Comparison of ENCODE assay signal across 16 cellular contexts in the genomic region with DNA sequence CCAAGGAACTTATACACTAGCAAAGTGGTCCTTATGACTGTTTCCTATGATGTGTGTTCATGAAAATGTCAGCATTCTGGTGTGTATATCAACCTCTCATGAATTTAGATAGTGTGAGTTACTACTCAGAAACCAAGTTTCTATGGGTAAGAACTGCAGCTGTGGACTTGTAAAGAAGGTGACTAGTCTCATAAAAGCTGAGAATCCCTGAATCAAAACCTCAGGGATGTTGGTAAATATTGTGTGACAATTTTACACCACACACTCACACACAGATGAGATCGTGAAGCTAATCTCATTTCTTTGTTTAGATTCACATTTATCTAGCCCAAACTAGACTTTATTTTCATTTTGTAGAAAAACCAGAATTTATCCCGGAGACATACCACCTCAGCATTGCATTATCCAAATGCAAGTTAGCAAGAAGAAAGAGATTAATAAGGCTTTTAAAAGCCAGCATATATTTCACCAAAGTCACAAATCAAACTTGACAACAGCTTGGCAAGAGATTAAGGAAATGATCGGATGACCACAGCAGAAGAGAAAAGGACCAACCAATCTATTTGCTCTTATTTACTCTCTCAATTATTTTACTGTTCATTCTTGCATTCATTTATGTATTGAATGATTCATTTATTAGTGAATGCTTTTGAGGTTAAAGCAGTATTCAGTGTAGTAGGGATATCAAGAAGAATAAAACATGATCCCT.
DNase-seq lines count a peak whose midpoint lies in the region; ATAC-seq, FAIRE-seq and TF ChIP-seq lines count a peak whose summit lies in the region.
"Had no signal": no experiment of that assay in that cellular context is flagged by ENCODE, and none has a peak within 500 bp of the region (broad histone marks: within the 10 kb centered on the region; RNA-seq: fewer than 3 reads in every experiment).

No MANE protein-coding gene starts in this region.

- no peaks in the 10 kb centered on the region for H3K9me3 ChIP-seq in HepG2 (ENCODE audit: low read length)
- no peaks in the 10 kb centered on the region for H3K9me3 ChIP-seq in right lobe of liver
- no peaks in the 10 kb centered on the region for H3K9me3 ChIP-seq in PC-3 (ENCODE audit: low read length)
- H3K9me3 ChIP-seq in tibial artery: no peaks in the 10 kb centered on the region
- H3K9me3 ChIP-seq in esophagus muscularis mucosa: no peaks in the 10 kb centered on the region

- no peak overlapping the region for H3K27ac Mint-ChIP-seq in activated CD4-positive, alpha-beta T cell treated with anti-CD3 and anti-CD28 coated beads for 36 hours
- H3K27ac Mint-ChIP-seq in activated CD8-positive, alpha-beta memory T cell treated with anti-CD3 and anti-CD28 coated beads, Interleukin-2, amount 10 ng/mL, durations not matched to agents 7 days and 5 days: no peak overlapping the region
- H3K27ac Mint-ChIP-seq: CD4-positive, alpha-beta T cell had no signal

- H3K27ac ChIP-seq in HepG2 (ENCODE audit: extremely low read length, insufficient read depth, low read length): no peak overlapping the region
- H3K27ac ChIP-seq in right lobe of liver: no peak overlapping the region
- H3K27ac ChIP-seq in PC-3 (ENCODE audit: low read length): peak overlapping the region; percentile 87
- H3K27ac ChIP-seq in tibial artery: no peak overlapping the region
- H3K27ac ChIP-seq in esophagus muscularis mucosa (replicated peaks in 1 of 4): no peak overlapping the region

- TF ChIP-seq RAD21 in HepG2 (CRISPR knock-in tag; IDR thresholded peaks at IDR 0.05): no peak

- H4K20me1 ChIP-seq in HepG2 (ENCODE audit: insufficient read depth, low read length): no peaks in the 10 kb centered on the region
- H4K20me1 ChIP-seq in PC-3 (ENCODE audit: low read length): no peaks in the 10 kb centered on the region

- no peak for TF ChIP-seq CTCF in HepG2 (CRISPR knock-in tag; IDR thresholded peaks at IDR 0.05)
- no peak for TF ChIP-seq CTCF in right lobe of liver (IDR thresholded peaks at IDR 0.05)
- TF ChIP-seq CTCF in PC-3 (conservative IDR thresholded peaks at IDR 0.05; ENCODE audit: low read depth, low read length): no peak
- TF ChIP-seq CTCF in tibial artery (IDR thresholded peaks at IDR 0.05): no peak
- no peak for TF ChIP-seq CTCF in esophagus muscularis mucosa (IDR thresholded peaks at IDR 0.05)

- TF ChIP-seq POLR2A in HepG2 (IDR thresholded peaks at IDR 0.05; ENCODE audit: insufficient read depth in 1 of 2, low read depth in 2 of 2, low read length in 2 of 2) (no peak), right lobe of liver (IDR thresholded peaks at IDR 0.05) (no peak), esophagus muscularis mucosa (IDR thresholded peaks at IDR 0.05; ENCODE audit: low read depth) (no peak)

- no peaks in the 10 kb centered on the region for H3K36me3 Mint-ChIP-seq in activated CD4-positive, alpha-beta T cell treated with anti-CD3 and anti-CD28 coated beads for 36 hours (ENCODE audit: low read depth)
- no peaks in the 10 kb centered on the region for H3K36me3 Mint-ChIP-seq in activated CD8-positive, alpha-beta memory T cell treated with anti-CD3 and anti-CD28 coated beads, Interleukin-2, amount 10 ng/mL, durations not matched to agents 7 days and 5 days

- H3K4me2 ChIP-seq in HepG2 (ENCODE audit: low read depth, low read length): no peak overlapping the region
- peak overlapping the region; percentile 46 for H3K4me2 ChIP-seq in PC-3 (ENCODE audit: low read length)

- no peak overlapping the region for H3K4me3 Mint-ChIP-seq in activated CD4-positive, alpha-beta T cell treated with anti-CD3 and anti-CD28 coated beads for 36 hours
- H3K4me3 Mint-ChIP-seq in activated CD8-positive, alpha-beta memory T cell treated with anti-CD3 and anti-CD28 coated beads, Interleukin-2, amount 10 ng/mL, durations not matched to agents 7 days and 5 days: no peak overlapping the region
- H3K4me3 Mint-ChIP-seq: CD4-positive, alpha-beta T cell had no signal

- POLR2A ChIA-PET in HepG2 (lab: Yijun Ruan, JAX) (no interaction called here), PC-3 (lab: Charles Lee; ENCODE audit: unreplicated experiment) (no interaction called here)
- POLR2A ChIA-PET in activated CD4-positive, alpha-beta T cell treated with anti-CD3 and anti-CD28 coated beads for 36 hours (lab: Charles Lee): no interaction called here

- ATAC-seq in HepG2 (no peak), right lobe of liver (no peak), PC-3 (peak; percentile 49), esophagus mucosa (peak; percentile 33)
- no peak for ATAC-seq in activated CD4-positive, alpha-beta T cell treated with anti-CD3 and anti-CD28 coated beads for 36 hours
- no peak for ATAC-seq in activated CD8-positive, alpha-beta memory T cell treated with anti-CD3 and anti-CD28 coated beads, Interleukin-2, amount 10 ng/mL, durations not matched to agents 7 days and 5 days

- H3K4me1 Mint-ChIP-seq in activated CD4-positive, alpha-beta T cell treated with anti-CD3 and anti-CD28 coated beads for 36 hours: no peaks in the 10 kb centered on the region
- no peaks in the 10 kb centered on the region for H3K4me1 Mint-ChIP-seq in activated CD8-positive, alpha-beta memory T cell treated with anti-CD3 and anti-CD28 coated beads, Interleukin-2, amount 10 ng/mL, durations not matched to agents 7 days and 5 days

- H2AFZ ChIP-seq in HepG2 (ENCODE audit: low read length): no peak overlapping the region
- no peak overlapping the region for H2AFZ ChIP-seq in PC-3 (ENCODE audit: low read length)

- H3K36me3 ChIP-seq in HepG2 (replicated peaks in 1 of 2; ENCODE audit: control insufficient read depth in 1 of 2, insufficient read depth in 2 of 2, low read length in 2 of 2) (no peaks in the 10 kb centered on the region), right lobe of liver (no peaks in the 10 kb centered on the region), PC-3 (ENCODE audit: low read depth, low read length) (no peaks in the 10 kb centered on the region), tibial artery (no peaks in the 10 kb centered on the region), esophagus muscularis mucosa (no peaks in the 10 kb centered on the region)

- H3K4me1 ChIP-seq in HepG2 (ENCODE audit: insufficient read depth, low read length) (no peaks in the 10 kb centered on the region), right lobe of liver (no peaks in the 10 kb centered on the region), PC-3 (ENCODE audit: insufficient read depth, low read length) (peaks cover 11% of the 10 kb centered on the region), tibial artery (peaks cover 0 to 58% (median 17%) of the 10 kb centered on the region in 4 donors), esophagus muscularis mucosa (no peaks in the 10 kb centered on the region)

- no peaks in the 10 kb centered on the region for H3K27me3 ChIP-seq in HepG2 (ENCODE audit: control insufficient read depth in 1 of 2, insufficient read depth in 2 of 2, low read length in 2 of 2)
- H3K27me3 ChIP-seq in right lobe of liver: no peaks in the 10 kb centered on the region
- no peaks in the 10 kb centered on the region for H3K27me3 ChIP-seq in PC-3 (ENCODE audit: low read length)
- H3K27me3 ChIP-seq in tibial artery: no peaks in the 10 kb centered on the region
- H3K27me3 ChIP-seq in esophagus muscularis mucosa: no peaks in the 10 kb centered on the region

- peak; percentile 36 for FAIRE-seq in HepG2 (lab: Jason Lieb, UNC)
- FAIRE-seq: A204.1, GM12891 had no signal

- 32% methylated on average over 3 of the region's 3 CpGs for WGBS in HepG2 (ENCODE audit: low lambda C conversion rate)
- WGBS in right lobe of liver (ENCODE audit: insufficient coverage, low coverage, low lambda C conversion rate, missing lambda C conversion rate): 49% methylated on average over 3 of the region's 3 CpGs
- 59% methylated on average over 3 of the region's 3 CpGs for WGBS in esophagus muscularis mucosa

- TF ChIP-seq EP300 in HepG2 (IDR thresholded peaks at IDR 0.05; ENCODE audit: low read depth in 2 of 2, low read length in 2 of 2) (no peak), HepG2 (CRISPR knock-in tag; IDR thresholded peaks at IDR 0.05; ENCODE audit: borderline replicate concordance) (no peak), esophagus muscularis mucosa (IDR thresholded peaks at IDR 0.05) (no peak)

- H3K9me2 ChIP-seq in PC-3 (replicated peaks; ENCODE audit: low read length): no peaks in the 10 kb centered on the region

- H3K9me3 Mint-ChIP-seq in activated CD4-positive, alpha-beta T cell treated with anti-CD3 and anti-CD28 coated beads for 36 hours (ENCODE audit: low read depth): peaks cover 4% of the 10 kb centered on the region
- peaks cover 9% of the 10 kb centered on the region for H3K9me3 Mint-ChIP-seq in activated CD8-positive, alpha-beta memory T cell treated with anti-CD3 and anti-CD28 coated beads, Interleukin-2, amount 10 ng/mL, durations not matched to agents 7 days and 5 days (ENCODE audit: low read depth)

- H3K4me3 ChIP-seq in HepG2 (replicated peaks in 1 of 3; ENCODE audit: insufficient read depth in 1 of 3, low read depth in 2 of 3, low read length in 3 of 3) (no peak overlapping the region), right lobe of liver (no peak overlapping the region), PC-3 (ENCODE audit: low read length) (no peak overlapping the region), tibial artery (no peak overlapping the region), esophagus muscularis mucosa (no peak overlapping the region)

- H3K27me3 Mint-ChIP-seq in activated CD4-positive, alpha-beta T cell treated with anti-CD3 and anti-CD28 coated beads for 36 hours: no peaks in the 10 kb centered on the region
- no peaks in the 10 kb centered on the region for H3K27me3 Mint-ChIP-seq in activated CD8-positive, alpha-beta memory T cell treated with anti-CD3 and anti-CD28 coated beads, Interleukin-2, amount 10 ng/mL, durations not matched to agents 7 days and 5 days
- H3K27me3 Mint-ChIP-seq: CD4-positive, alpha-beta T cell had no signal

- H3K9ac ChIP-seq in HepG2 (ENCODE audit: insufficient read depth, low read depth, low read length) (no peak overlapping the region), PC-3 (ENCODE audit: low read length) (no peak overlapping the region)

- intact Hi-C loops in HepG2 (cut with micrococcal nuclease; ENCODE audit: unreplicated experiment) (no loop called here), right lobe of liver (cut with DNase I) (no loop called here), PC-3 (cut with micrococcal nuclease) (no loop called here), tibial artery (cut with DNase I; ENCODE audit: low total_unique reads) (no loop called here), esophagus muscularis mucosa (cut with DNase I) (no loop called here)
- intact Hi-C loops in activated CD4-positive, alpha-beta T cell treated with anti-CD3 and anti-CD28 coated beads for 36 hours (cut with DNase I, micrococcal nuclease): no loop called here

- CTCF ChIA-PET in HepG2 (lab: Yijun Ruan, JAX; ENCODE audit: low intra/inter-chr PET ratio, low total read pairs): no interaction called here
- CTCF ChIA-PET in PC-3 (lab: Charles Lee): no interaction called here
- CTCF ChIA-PET in activated CD4-positive, alpha-beta T cell treated with anti-CD3 and anti-CD28 coated beads for 36 hours (lab: Charles Lee): no interaction called here
- CTCF ChIA-PET in activated CD8-positive, alpha-beta memory T cell treated with anti-CD3 and anti-CD28 coated beads, Interleukin-2, amount 10 ng/mL, durations not matched to agents 7 days and 5 days (lab: Charles Lee): no interaction called here

- in situ Hi-C loops in HepG2 (cut with HindIII; ENCODE audit: extremely low pct_ligation_motif_present, low pct_unique_long_range_greater_than_20kb): no loop called here

- DNase-seq in HepG2 (ENCODE audit: low spot score): no peak
- DNase-seq in right lobe of liver: no peak
- peak; percentile 76 for DNase-seq in PC-3
- DNase-seq in tibial artery: no peak
- no peak for DNase-seq in activated CD4-positive, alpha-beta T cell treated with anti-CD3 and anti-CD28 coated beads for 36 hours
- DNase-seq in activated CD8-positive, alpha-beta memory T cell treated with anti-CD3 and anti-CD28 coated beads, Interleukin-2, amount 10 ng/mL, durations not matched to agents 7 days and 5 days: no peak
- no peak for DNase-seq in esophagus muscularis mucosa (ENCODE audit: extremely low spot score)
- DNase-seq: CD4-positive, alpha-beta T cell; NCI-H1105; NCI-H2081 treated with DMSO at 0.1 percent for 48 hours; NCI-H510A; NCI-H748 treated with DMSO at 0.1 percent for 48 hours; RPMI8226 had no signal

- BruUV-seq in HepG2 (replicated peaks; lab: Mats Ljungman, UMichigan): no TSS peak
- BruUV-seq in PC-3 (replicated peaks; lab: Mats Ljungman, UMichigan): no TSS peak

- H3K79me2 ChIP-seq in HepG2 (ENCODE audit: insufficient read depth, low read length) (no peaks in the 10 kb centered on the region), PC-3 (ENCODE audit: low read length) (no peaks in the 10 kb centered on the region)

- H3F3A ChIP-seq in PC-3 (ENCODE audit: low read length, unreplicated experiment): no peaks in the 10 kb centered on the region

Comparison
In these comparisons a context has a peak if more than half of its experiments do, and no peak if none do; other contexts are left out.
1. ATAC-seq: peak in PC-3 (single experiment) and esophagus mucosa (single experiment); none in HepG2 (single experiment), right lobe of liver (0 of 4), activated CD4-positive, alpha-beta T cell treated with anti-CD3 and anti-CD28 coated beads for 36 hours (single experiment) and activated CD8-positive, alpha-beta memory T cell treated with anti-CD3 and anti-CD28 coated beads, Interleukin-2, amount 10 ng/mL, durations not matched to agents 7 days and 5 days (single experiment).